Comparison of ENCODE assay signal across 1 cellular context in genomic region chr2:71445142-71445541, GRCh38. TPM values are rescaled to one million over a fixed set of nuclear protein-coding genes. Genes with fewer than 3 reads are reported as not detected.
"Had no signal": no experiment of that assay in that cellular context is flagged by ENCODE, and none has a peak within 500 bp of the region (broad histone marks: within the 10 kb centered on the region; RNA-seq: fewer than 3 reads in every experiment).

No MANE protein-coding gene starts in this region.

RNA-seq across cellular contexts. Expression of gene DYSF, which starts 8.2 kb away (rescaled TPM):
- polyA plus RNA-seq: naive thymus-derived CD4-positive, alpha-beta T cell had no signal
